Comparison of ENCODE assay signal across 10 cellular contexts in genomic region chr21:45698493-45698947, GRCh38. TPM values are rescaled to one million over a fixed set of nuclear protein-coding genes. Genes with fewer than 3 reads are reported as not detected.
DNase-seq lines count a peak whose midpoint lies in the region; ATAC-seq and TF ChIP-seq lines count a peak whose summit lies in the region.
"Had no signal": no experiment of that assay in that cellular context is flagged by ENCODE, and none has a peak within 500 bp of the region (broad histone marks: within the 10 kb centered on the region; RNA-seq: fewer than 3 reads in every experiment).

No MANE protein-coding gene starts in this region.

- WGBS in transverse colon (ENCODE audit: low coverage in 1 of 2), 2 donors: 22 to 28% methylated on average over 2 of the region's 2 CpGs

- peaks cover 0 to 15% (median 8%) of the 10 kb centered on the region in 4 donors for H3K4me1 ChIP-seq in transverse colon
- H3K4me1 ChIP-seq: neural progenitor cell had no signal

- TF ChIP-seq CTCF in transverse colon (IDR thresholded peaks at IDR 0.05): no peak

- peak overlapping the region in 2 of 4 donors; percentile 7 to 36 for H3K27ac ChIP-seq in transverse colon
- H3K27ac ChIP-seq: neural progenitor cell had no signal

- intact Hi-C loops in left cardiac atrium (cut with DNase I): no loop called here
- intact Hi-C loops in transverse colon (cut with DNase I; ENCODE audit: low total_unique reads): no loop called here

- no peaks in the 10 kb centered on the region for H3K27me3 ChIP-seq in transverse colon
- H3K27me3 ChIP-seq: neural progenitor cell had no signal

- peak; percentile 64 for TF ChIP-seq EP300 in transverse colon (IDR thresholded peaks at IDR 0.05; ENCODE audit: low read depth)

- in situ Hi-C loops in transverse colon (cut with MboI; ENCODE audit: low pct_ligation_motif_present in 1 of 4, low pct_unique_long_range_greater_than_20kb in 1 of 4, low sequenced_read_pairs in 3 of 4): no loop called here

- no peak for TF ChIP-seq POLR2A in transverse colon (IDR thresholded peaks at IDR 0.05)

- H3K36me3 ChIP-seq in transverse colon: no peaks in the 10 kb centered on the region
- H3K36me3 ChIP-seq: neural progenitor cell had no signal

- H3K9me3 ChIP-seq in transverse colon: no peaks in the 10 kb centered on the region

- peak overlapping the region; percentile 83 for H3K27ac Mint-ChIP-seq in activated naive CD4-positive, alpha-beta T cell treated with anti-CD3 and anti-CD28 coated beads, Interleukin-2, amount 50 U/mL, for 24 hours
- no peak overlapping the region for H3K27ac Mint-ChIP-seq in activated naive CD4-positive, alpha-beta T cell treated with anti-CD3 and anti-CD28 coated beads, Interleukin-2, amount 10 ng/mL, durations not matched to agents 7 days and 5 days
- H3K27ac Mint-ChIP-seq in activated naive CD4-positive, alpha-beta T cell treated with anti-CD3 and anti-CD28 coated beads, Interleukin-2, amount 50 U/mL, for 72 hours: peak overlapping the region; percentile 58 to 69
- no peak overlapping the region for H3K27ac Mint-ChIP-seq in stimulated activated memory B cell treated with anti-CD40 and anti-IgM and Interleukin-4, amounts not matched to agents 10 μg/mL and 1 μg/mL and 100 μg/mL, for 72 hours
- H3K27ac Mint-ChIP-seq: neural progenitor cell had no signal

- no peaks in the 10 kb centered on the region for H3K27me3 Mint-ChIP-seq in activated naive CD4-positive, alpha-beta T cell treated with anti-CD3 and anti-CD28 coated beads, Interleukin-2, amount 50 U/mL, for 24 hours
- no peaks in the 10 kb centered on the region for H3K27me3 Mint-ChIP-seq in activated naive CD4-positive, alpha-beta T cell treated with anti-CD3 and anti-CD28 coated beads, Interleukin-2, amount 10 ng/mL, durations not matched to agents 7 days and 5 days
- peaks cover 2% of the 10 kb centered on the region for H3K27me3 Mint-ChIP-seq in stimulated activated memory B cell treated with anti-CD40 and anti-IgM and Interleukin-4, amounts not matched to agents 10 μg/mL and 1 μg/mL and 100 μg/mL, for 72 hours

- H3K36me3 Mint-ChIP-seq in activated naive CD4-positive, alpha-beta T cell treated with anti-CD3 and anti-CD28 coated beads, Interleukin-2, amount 50 U/mL, for 24 hours: peaks cover 1% of the 10 kb centered on the region
- peaks cover 7% of the 10 kb centered on the region for H3K36me3 Mint-ChIP-seq in activated naive CD4-positive, alpha-beta T cell treated with anti-CD3 and anti-CD28 coated beads, Interleukin-2, amount 10 ng/mL, durations not matched to agents 7 days and 5 days
- peaks cover 0 to 31% of the 10 kb centered on the region in 2 donors for H3K36me3 Mint-ChIP-seq in activated naive CD4-positive, alpha-beta T cell treated with anti-CD3 and anti-CD28 coated beads, Interleukin-2, amount 50 U/mL, for 72 hours
- no peaks in the 10 kb centered on the region for H3K36me3 Mint-ChIP-seq in stimulated activated memory B cell treated with anti-CD40 and anti-IgM and Interleukin-4, amounts not matched to agents 10 μg/mL and 1 μg/mL and 100 μg/mL, for 72 hours
- H3K36me3 Mint-ChIP-seq: neural progenitor cell had no signal

- peak overlapping the region; percentile 56 for H3K4me3 Mint-ChIP-seq in activated naive CD4-positive, alpha-beta T cell treated with anti-CD3 and anti-CD28 coated beads, Interleukin-2, amount 50 U/mL, for 24 hours
- no peak overlapping the region for H3K4me3 Mint-ChIP-seq in activated naive CD4-positive, alpha-beta T cell treated with anti-CD3 and anti-CD28 coated beads, Interleukin-2, amount 10 ng/mL, durations not matched to agents 7 days and 5 days
- no peak overlapping the region for H3K4me3 Mint-ChIP-seq in stimulated activated memory B cell treated with anti-CD40 and anti-IgM and Interleukin-4, amounts not matched to agents 10 μg/mL and 1 μg/mL and 100 μg/mL, for 72 hours
- H3K4me3 Mint-ChIP-seq: neural progenitor cell had no signal

- peak; percentile 70 to 84 for ATAC-seq in activated naive CD4-positive, alpha-beta T cell treated with anti-CD3 and anti-CD28 coated beads, Interleukin-2, amount 50 U/mL, for 72 hours
- ATAC-seq in left cardiac atrium (peak; percentile 57 to 97), GM19397 (IDR thresholded peaks at IDR 0.05; ENCODE audit: unreplicated experiment) (no peak), HG02970 (IDR thresholded peaks at IDR 0.05; ENCODE audit: low FRiP score, unreplicated experiment) (no peak)
- ATAC-seq in stimulated activated memory B cell treated with anti-CD40 and anti-IgM and Interleukin-4, amounts not matched to agents 10 μg/mL and 1 μg/mL and 100 μg/mL, for 72 hours: no peak

- CTCF ChIA-PET in activated naive CD4-positive, alpha-beta T cell treated with anti-CD3 and anti-CD28 coated beads, Interleukin-2, amount 10 ng/mL, durations not matched to agents 7 days and 5 days (lab: Charles Lee): interaction anchor here (1.0 kb wide), 1 partner anchor 53 kb away, joined by 3 read pairs; no protein-coding TSS in a partner anchor

- H3K9me3 Mint-ChIP-seq in activated naive CD4-positive, alpha-beta T cell treated with anti-CD3 and anti-CD28 coated beads, Interleukin-2, amount 50 U/mL, for 24 hours: no peaks in the 10 kb centered on the region
- H3K9me3 Mint-ChIP-seq in activated naive CD4-positive, alpha-beta T cell treated with anti-CD3 and anti-CD28 coated beads, Interleukin-2, amount 10 ng/mL, durations not matched to agents 7 days and 5 days: peaks cover 13% of the 10 kb centered on the region
- peaks cover 5 to 15% of the 10 kb centered on the region in 2 donors for H3K9me3 Mint-ChIP-seq in activated naive CD4-positive, alpha-beta T cell treated with anti-CD3 and anti-CD28 coated beads, Interleukin-2, amount 50 U/mL, for 72 hours
- H3K9me3 Mint-ChIP-seq in stimulated activated memory B cell treated with anti-CD40 and anti-IgM and Interleukin-4, amounts not matched to agents 10 μg/mL and 1 μg/mL and 100 μg/mL, for 72 hours: peaks cover 6% of the 10 kb centered on the region
- H3K9me3 Mint-ChIP-seq: neural progenitor cell had no signal

- peaks cover 38% of the 10 kb centered on the region for H3K4me1 Mint-ChIP-seq in activated naive CD4-positive, alpha-beta T cell treated with anti-CD3 and anti-CD28 coated beads, Interleukin-2, amount 50 U/mL, for 24 hours
- peaks cover 41% of the 10 kb centered on the region for H3K4me1 Mint-ChIP-seq in activated naive CD4-positive, alpha-beta T cell treated with anti-CD3 and anti-CD28 coated beads, Interleukin-2, amount 10 ng/mL, durations not matched to agents 7 days and 5 days
- no peaks in the 10 kb centered on the region for H3K4me1 Mint-ChIP-seq in stimulated activated memory B cell treated with anti-CD40 and anti-IgM and Interleukin-4, amounts not matched to agents 10 μg/mL and 1 μg/mL and 100 μg/mL, for 72 hours
- H3K4me1 Mint-ChIP-seq: neural progenitor cell had no signal

- no peak overlapping the region for H3K4me3 ChIP-seq in transverse colon
- H3K4me3 ChIP-seq: neural progenitor cell had no signal

- no peak for DNase-seq in activated naive CD4-positive, alpha-beta T cell treated with anti-CD3 and anti-CD28 coated beads, Interleukin-2, amount 10 ng/mL, durations not matched to agents 7 days and 5 days
- DNase-seq in activated naive CD4-positive, alpha-beta T cell treated with anti-CD3 and anti-CD28 coated beads, Interleukin-2, amount 50 U/mL, for 72 hours (ENCODE audit: low spot score in 2 of 2): peak in 1 of 2 donors; percentile 15
- peak; percentile 78 for DNase-seq in left cardiac atrium
- DNase-seq in transverse colon: peak; percentile 36
- DNase-seq: NCI-H510A treated with DMSO at 0.1 percent for 48 hours had no signal

RNA-seq across cellular contexts. Expression of gene PCBP3, which starts 55.0 kb away (rescaled TPM):
- total RNA-seq in activated naive CD4-positive, alpha-beta T cell treated with anti-CD3 and anti-CD28 coated beads, Interleukin-2, amount 50 U/mL, for 72 hours: 10 to 100 TPM; 19.7 to 26.3 TPM
- total RNA-seq in left cardiac atrium: 1 to 10 TPM; 5.8 to 5.9 TPM
- 1 to 10 TPM in 3 of 4 donors, under 1 TPM in 1; 0.80 to 7.8 (median 5.3) TPM for total RNA-seq in transverse colon

Comparison
In these comparisons a context has a peak if more than half of its experiments do, and no peak if none do; other contexts are left out.
1. H3K27ac Mint-ChIP-seq: peak in activated naive CD4-positive, alpha-beta T cell treated with anti-CD3 and anti-CD28 coated beads, Interleukin-2, amount 50 U/mL, for 24 hours (single experiment) and activated naive CD4-positive, alpha-beta T cell treated with anti-CD3 and anti-CD28 coated beads, Interleukin-2, amount 50 U/mL, for 72 hours (2 of 2); none in activated naive CD4-positive, alpha-beta T cell treated with anti-CD3 and anti-CD28 coated beads, Interleukin-2, amount 10 ng/mL, durations not matched to agents 7 days and 5 days (single experiment) and stimulated activated memory B cell treated with anti-CD40 and anti-IgM and Interleukin-4, amounts not matched to agents 10 μg/mL and 1 μg/mL and 100 μg/mL, for 72 hours (single experiment).
2. ATAC-seq: peak in activated naive CD4-positive, alpha-beta T cell treated with anti-CD3 and anti-CD28 coated beads, Interleukin-2, amount 50 U/mL, for 72 hours (2 of 2) and left cardiac atrium (2 of 2); none in stimulated activated memory B cell treated with anti-CD40 and anti-IgM and Interleukin-4, amounts not matched to agents 10 μg/mL and 1 μg/mL and 100 μg/mL, for 72 hours (single experiment), GM19397 (single experiment) and HG02970 (single experiment).